In genomic region chr2:234136461-234136860, GRCh38 we compare ENCODE assay signal across 11 cellular contexts.
DNase-seq lines count a peak whose midpoint lies in the region; ATAC-seq and TF ChIP-seq lines count a peak whose summit lies in the region.
"Had no signal": no experiment of that assay in that cellular context is flagged by ENCODE, and none has a peak within 500 bp of the region (broad histone marks: within the 10 kb centered on the region; RNA-seq: fewer than 3 reads in every experiment).

No MANE protein-coding gene starts in this region.

- BruUV-seq in HCT116 (replicated peaks; lab: Mats Ljungman, UMichigan) = no TSS peak

- no peaks in the 10 kb centered on the region for H3K79me2 ChIP-seq in HCT116 (ENCODE audit: insufficient read depth, low read length)

- no peak for ATAC-seq in CD4-positive, alpha-beta T cell (ENCODE audit: poor library complexity)
- 0 out of 2 replicates have a peak, but pooled peaks have one; percentile 18 for ATAC-seq in HCT116
- ATAC-seq in HG03521 (IDR thresholded peaks at IDR 0.05; ENCODE audit: unreplicated experiment) = no peak
- ATAC-seq in sciatic nerve = no peak
- no peak for ATAC-seq in GM21825 (IDR thresholded peaks at IDR 0.05; ENCODE audit: unreplicated experiment)

- no peak for TF ChIP-seq RAD21 in HCT116 (IDR thresholded peaks at IDR 0.05; ENCODE audit: low read depth)

- no peak for DNase-seq in CD4-positive, alpha-beta T cell
- DNase-seq in HCT116 (ENCODE audit: low read depth, low spot score) (no peak), islet precursor cell (peak; percentile 88), superior temporal gyrus (ENCODE audit: extremely low spot score) (no peak), sciatic nerve (ENCODE audit: low spot score) (no peak)
- no peak for DNase-seq in activated T-helper 1 cell treated with anti-CD3 and anti-CD28 coated beads, Interleukin-12 subunit alpha, Interleukin-12 subunit beta, Interleukin-2, Interleukin-4 antibody, amounts not matched to agents 30 ng/mL and 10 ng/mL and 1 ng/mL, durations not matched to agents 14 hours and 24 hours and 36 hours (ENCODE audit: low spot score)
- DNase-seq: NCI-H1048 had no signal

- peaks cover 8 to 33% of the 10 kb centered on the region in 2 experiments; a peak in 3 of 4 replicates for H3K4me1 ChIP-seq in HCT116 (ENCODE audit: control insufficient read depth in 1 of 2, insufficient read depth in 2 of 2, low read length in 2 of 2)
- H3K4me1 ChIP-seq: right atrium auricular region had no signal

- peak overlapping the region; percentile 63 for H3K27ac Mint-ChIP-seq in CD4-positive, alpha-beta T cell
- H3K27ac Mint-ChIP-seq in activated T-helper 1 cell treated with anti-CD3 and anti-CD28 coated beads, Interleukin-12 subunit alpha, Interleukin-12 subunit beta, Interleukin-2, Interleukin-4 antibody, amounts not matched to agents 30 ng/mL and 10 ng/mL and 1 ng/mL, durations not matched to agents 14 hours and 24 hours and 36 hours = peak overlapping the region; percentile 28
- H3K27ac Mint-ChIP-seq: WTC11 had no signal

- no peak overlapping the region for H3K4me3 ChIP-seq in HCT116 (replicated peaks in 1 of 2; ENCODE audit: low read depth in 1 of 2, low read length in 2 of 2)
- H3K4me3 ChIP-seq: right atrium auricular region had no signal

- H3K36me3 ChIP-seq in HCT116 (ENCODE audit: control insufficient read depth in 1 of 2, insufficient read depth in 2 of 2, low read length in 2 of 2) = no peaks in the 10 kb centered on the region
- H3K36me3 ChIP-seq: right atrium auricular region had no signal

- H2AFZ ChIP-seq in HCT116 (ENCODE audit: low read depth, low read length, poor library complexity, severe bottlenecking) = peak overlapping the region; percentile 84

- peaks cover 44% of the 10 kb centered on the region for H3K4me1 Mint-ChIP-seq in CD4-positive, alpha-beta T cell (ENCODE audit: low read depth)
- H3K4me1 Mint-ChIP-seq in activated T-helper 1 cell treated with anti-CD3 and anti-CD28 coated beads, Interleukin-12 subunit alpha, Interleukin-12 subunit beta, Interleukin-2, Interleukin-4 antibody, amounts not matched to agents 30 ng/mL and 10 ng/mL and 1 ng/mL, durations not matched to agents 14 hours and 24 hours and 36 hours (ENCODE audit: low read depth) = peaks cover 26% of the 10 kb centered on the region

- H4K20me1 ChIP-seq in HCT116 (ENCODE audit: insufficient read depth) = no peaks in the 10 kb centered on the region

- no peaks in the 10 kb centered on the region for H3K9me2 ChIP-seq in HCT116 (ENCODE audit: insufficient read depth)

- CTCF ChIA-PET in CD4-positive, alpha-beta T cell (lab: Charles Lee) = interaction anchor here (1.0 to 1.9 kb wide), 10 partner anchors 12 to 366 kb away, joined by 3 to 12 read pairs (median 5); no protein-coding TSS in a partner anchor
- CTCF ChIA-PET in HCT116 (lab: Charles Lee) = interaction anchor here (1.7 kb wide), 1 partner anchor 409 kb away, joined by 6 read pairs; no protein-coding TSS in a partner anchor

- no peaks in the 10 kb centered on the region for H3K9me3 ChIP-seq in CD4-positive, alpha-beta T cell (ENCODE audit: control insufficient read depth, low read length)
- no peaks in the 10 kb centered on the region for H3K9me3 ChIP-seq in HCT116 (ENCODE audit: control insufficient read depth in 1 of 2, insufficient read depth in 1 of 2, low read depth in 1 of 2, low read length in 2 of 2)
- H3K9me3 ChIP-seq: right atrium auricular region had no signal

- POLR2A ChIA-PET in CD4-positive, alpha-beta T cell (lab: Charles Lee) = interaction anchor here (1.4 to 2.0 kb wide), 3 partner anchors 172 to 364 kb away, joined by 3 to 16 read pairs (median 5); partner anchors contain the start of gene ARL4C
- POLR2A ChIA-PET in HCT116 (lab: Charles Lee) = no interaction called here

- intact Hi-C loops in CD4-positive, alpha-beta T cell (cut with DNase I, micrococcal nuclease) = loop anchor here (2.0 to 10.0 kb wide), 5 partner anchors 151 to 981 kb away; no protein-coding TSS in a partner anchor
- intact Hi-C loops in HCT116 (cut with micrococcal nuclease) (loop anchor here (5.0 to 10.0 kb wide), 2 partner anchors 288 to 976 kb away; no protein-coding TSS in a partner anchor), sciatic nerve (cut with DNase I) (no loop called here)
- intact Hi-C loops in activated T-helper 1 cell treated with anti-CD3 and anti-CD28 coated beads, Interleukin-12 subunit alpha, Interleukin-12 subunit beta, Interleukin-2, Interleukin-4 antibody, amounts not matched to agents 30 ng/mL and 10 ng/mL and 1 ng/mL, durations not matched to agents 14 hours and 24 hours and 36 hours (cut with micrococcal nuclease) = loop anchor here (5.0 kb wide), 1 partner anchor 316 kb away; no protein-coding TSS in a partner anchor

- TF ChIP-seq CTCF in CD4-positive, alpha-beta T cell (IDR thresholded peaks at IDR 0.05) = no peak
- TF ChIP-seq CTCF in HCT116 (IDR thresholded peaks at IDR 0.05 in 2 of 3, conservative IDR thresholded peaks at IDR 0.05 in 1 of 3; ENCODE audit: borderline replicate concordance in 1 of 3, insufficient read depth in 1 of 3, low read depth in 2 of 3, low read length in 2 of 3) = no peak

- TF ChIP-seq POLR2A in HCT116 (IDR thresholded peaks at IDR 0.05; ENCODE audit: borderline replicate concordance, extremely low read depth, insufficient read depth, insufficient read length) = no peak

- RAD21 ChIA-PET in HCT116 (lab: Charles Lee; ENCODE audit: low non-redundant PET in 1 of 2, low total read pairs in 2 of 2, uncharacterized antibody in 2 of 2, unreplicated experiment in 2 of 2) = no interaction called here

- peak overlapping the region; percentile 49; the same call in 1 of the 2 replicates for H3K4me2 ChIP-seq in HCT116 (ENCODE audit: low read length)

- H3K9me3 Mint-ChIP-seq in CD4-positive, alpha-beta T cell = no peaks in the 10 kb centered on the region
- no peaks in the 10 kb centered on the region for H3K9me3 Mint-ChIP-seq in activated T-helper 1 cell treated with anti-CD3 and anti-CD28 coated beads, Interleukin-12 subunit alpha, Interleukin-12 subunit beta, Interleukin-2, Interleukin-4 antibody, amounts not matched to agents 30 ng/mL and 10 ng/mL and 1 ng/mL, durations not matched to agents 14 hours and 24 hours and 36 hours

- H3K27ac ChIP-seq in CD4-positive, alpha-beta T cell (ENCODE audit: low read depth, low read length) = no peak overlapping the region
- H3K27ac ChIP-seq in HCT116 (ENCODE audit: low read depth, low read length) = no peak overlapping the region
- H3K27ac ChIP-seq: right atrium auricular region had no signal

- H3K27me3 ChIP-seq in CD4-positive, alpha-beta T cell (ENCODE audit: control insufficient read depth, insufficient read depth, low read length) = no peaks in the 10 kb centered on the region
- H3K27me3 ChIP-seq in HCT116 (ENCODE audit: insufficient read depth, low read length) = no peaks in the 10 kb centered on the region
- H3K27me3 ChIP-seq: right atrium auricular region had no signal

- H3K9ac ChIP-seq in HCT116 (ENCODE audit: low read length) = no peak overlapping the region

- H3K4me3 Mint-ChIP-seq in CD4-positive, alpha-beta T cell = no peak overlapping the region
- H3K4me3 Mint-ChIP-seq in activated T-helper 1 cell treated with anti-CD3 and anti-CD28 coated beads, Interleukin-12 subunit alpha, Interleukin-12 subunit beta, Interleukin-2, Interleukin-4 antibody, amounts not matched to agents 30 ng/mL and 10 ng/mL and 1 ng/mL, durations not matched to agents 14 hours and 24 hours and 36 hours = peak overlapping the region; percentile 20
- H3K4me3 Mint-ChIP-seq: WTC11 had no signal

- H3K27me3 Mint-ChIP-seq in CD4-positive, alpha-beta T cell = no peaks in the 10 kb centered on the region
- H3K27me3 Mint-ChIP-seq in activated T-helper 1 cell treated with anti-CD3 and anti-CD28 coated beads, Interleukin-12 subunit alpha, Interleukin-12 subunit beta, Interleukin-2, Interleukin-4 antibody, amounts not matched to agents 30 ng/mL and 10 ng/mL and 1 ng/mL, durations not matched to agents 14 hours and 24 hours and 36 hours (ENCODE audit: insufficient read depth) = peaks cover 4% of the 10 kb centered on the region

- no peaks in the 10 kb centered on the region for H3K36me3 Mint-ChIP-seq in CD4-positive, alpha-beta T cell (ENCODE audit: low read depth)
- peaks cover 3% of the 10 kb centered on the region for H3K36me3 Mint-ChIP-seq in activated T-helper 1 cell treated with anti-CD3 and anti-CD28 coated beads, Interleukin-12 subunit alpha, Interleukin-12 subunit beta, Interleukin-2, Interleukin-4 antibody, amounts not matched to agents 30 ng/mL and 10 ng/mL and 1 ng/mL, durations not matched to agents 14 hours and 24 hours and 36 hours (ENCODE audit: low read depth)
- H3K36me3 Mint-ChIP-seq: WTC11 had no signal

TF ChIP-seq in HCT116, 20 proteins besides CTCF, POLR2A, EP300 and RAD21 (continues in another document):
- no peak for TF ChIP-seq ZFX (IDR thresholded peaks at IDR 0.05)
- no peak for TF ChIP-seq CBX3 (IDR thresholded peaks at IDR 0.05; ENCODE audit: low read depth)
- no peak for TF ChIP-seq MAX (IDR thresholded peaks at IDR 0.05)
- TF ChIP-seq TCF7L2 (IDR thresholded peaks at IDR 0.05; ENCODE audit: borderline replicate concordance, extremely low read depth, insufficient read depth, insufficient read length) = no peak
- no peak for TF ChIP-seq ELF1 (IDR thresholded peaks at IDR 0.05; ENCODE audit: borderline replicate concordance, low read depth)
- no peak for TF ChIP-seq POLR2AphosphoS5 (IDR thresholded peaks at IDR 0.05; ENCODE audit: low read depth, low read length)
- TF ChIP-seq SRF (IDR thresholded peaks at IDR 0.05; ENCODE audit: low read depth) = no peak
